Comparison of ENCODE assay signal across 17 cellular contexts in genomic region chr22:38741576-38741975, GRCh38. TPM values are rescaled to one million over a fixed set of nuclear protein-coding genes. Genes with fewer than 3 reads are reported as not detected.
A peak's percentile ranks its signal among the peaks of the same experiment; 100 is the strongest.
DNase-seq lines count a peak whose midpoint lies in the region; ATAC-seq, FAIRE-seq and TF ChIP-seq lines count a peak whose summit lies in the region.
"Had no signal": no experiment of that assay in that cellular context is flagged by ENCODE, and none has a peak within 500 bp of the region (broad histone marks: within the 10 kb centered on the region; RNA-seq: fewer than 3 reads in every experiment).

No MANE protein-coding gene starts in this region.

- no peak overlapping the region for H3K27ac ChIP-seq in trophoblast cell (ENCODE audit: low read depth, low read length)
- H3K27ac ChIP-seq: brain microvascular endothelial cell, SK-N-MC had no signal

- H2AFZ ChIP-seq in trophoblast cell (ENCODE audit: insufficient read depth, low read length, poor library complexity) = no peak overlapping the region

- H3K27me3 ChIP-seq in trophoblast cell (ENCODE audit: insufficient read depth, low read length) = no peaks in the 10 kb centered on the region
- H3K27me3 ChIP-seq: brain microvascular endothelial cell had no signal

- FAIRE-seq in GM12891 (lab: Jason Lieb, UNC) = no peak
- FAIRE-seq: GM12878 had no signal

- H3K27me3 Mint-ChIP-seq in activated naive CD4-positive, alpha-beta T cell treated with anti-CD3 and anti-CD28 coated beads, Interleukin-2, amount 50 U/mL, for 24 hours = no peaks in the 10 kb centered on the region
- H3K27me3 Mint-ChIP-seq in activated naive CD8-positive, alpha-beta T cell treated with anti-CD3 and anti-CD28 coated beads, Interleukin-2, amount 50 U/mL, for 24 hours = no peaks in the 10 kb centered on the region

- H3K9me3 Mint-ChIP-seq in activated naive CD4-positive, alpha-beta T cell treated with anti-CD3 and anti-CD28 coated beads, Interleukin-2, amount 50 U/mL, for 24 hours = no peaks in the 10 kb centered on the region
- H3K9me3 Mint-ChIP-seq in activated naive CD8-positive, alpha-beta T cell treated with anti-CD3 and anti-CD28 coated beads, Interleukin-2, amount 50 U/mL, for 24 hours = no peaks in the 10 kb centered on the region
- no peaks in the 10 kb centered on the region for H3K9me3 Mint-ChIP-seq in stimulated activated effector memory CD8-positive, alpha-beta T cell treated with anti-CD3 and anti-CD28 coated beads, Interleukin-12 subunit alpha, Interleukin-12 subunit beta, amount 100 ng/mL, for 72 hours

- H3K4me1 Mint-ChIP-seq in activated naive CD4-positive, alpha-beta T cell treated with anti-CD3 and anti-CD28 coated beads, Interleukin-2, amount 50 U/mL, for 24 hours = peaks cover 33% of the 10 kb centered on the region
- peaks cover 15% of the 10 kb centered on the region for H3K4me1 Mint-ChIP-seq in activated naive CD8-positive, alpha-beta T cell treated with anti-CD3 and anti-CD28 coated beads, Interleukin-2, amount 50 U/mL, for 24 hours
- H3K4me1 Mint-ChIP-seq in stimulated activated effector memory CD8-positive, alpha-beta T cell treated with anti-CD3 and anti-CD28 coated beads, Interleukin-12 subunit alpha, Interleukin-12 subunit beta, amount 100 ng/mL, for 72 hours = peaks cover 29% of the 10 kb centered on the region

- no peak overlapping the region for H3K23ac ChIP-seq in trophoblast cell (ENCODE audit: low read length)

- H4K12ac ChIP-seq in trophoblast cell (ENCODE audit: low read depth, low read length) = no peak overlapping the region

- H3K36me3 ChIP-seq in trophoblast cell (ENCODE audit: control insufficient read depth in 1 of 2, insufficient read depth in 2 of 2, low read length in 2 of 2) = peaks cover 83 to 85% of the 10 kb centered on the region in 2 experiments

- no peak overlapping the region for H2AK5ac ChIP-seq in trophoblast cell (ENCODE audit: low read length)

- H2BK5ac ChIP-seq in trophoblast cell (ENCODE audit: low read depth, low read length, poor library complexity) = no peak overlapping the region

- WGBS in trophoblast cell (ENCODE audit: extremely low coverage, insufficient coverage, insufficient read length) = no CpG with 5 or more reads among the region's 10 CpGs

- H3K18ac ChIP-seq in trophoblast cell (ENCODE audit: low read length) = no peak overlapping the region

- H3K4me1 ChIP-seq in trophoblast cell (ENCODE audit: control insufficient read depth in 1 of 2, insufficient read depth in 2 of 2, low read length in 2 of 2) = no peaks in the 10 kb centered on the region

- peaks cover 7% of the 10 kb centered on the region for H3K36me3 Mint-ChIP-seq in activated naive CD4-positive, alpha-beta T cell treated with anti-CD3 and anti-CD28 coated beads, Interleukin-2, amount 50 U/mL, for 24 hours
- H3K36me3 Mint-ChIP-seq in activated naive CD8-positive, alpha-beta T cell treated with anti-CD3 and anti-CD28 coated beads, Interleukin-2, amount 50 U/mL, for 24 hours (ENCODE audit: low read depth) = peaks cover 59% of the 10 kb centered on the region
- peaks cover 100% of the 10 kb centered on the region for H3K36me3 Mint-ChIP-seq in stimulated activated effector memory CD8-positive, alpha-beta T cell treated with anti-CD3 and anti-CD28 coated beads, Interleukin-12 subunit alpha, Interleukin-12 subunit beta, amount 100 ng/mL, for 72 hours

- H3K4me2 ChIP-seq in trophoblast cell (ENCODE audit: low read length) = no peak overlapping the region

- no peak overlapping the region for H3K9ac ChIP-seq in trophoblast cell (ENCODE audit: low read length)

- no peaks in the 10 kb centered on the region for H3K9me3 ChIP-seq in trophoblast cell (ENCODE audit: insufficient read depth, low read depth, low read length)

- no peak for ATAC-seq in activated naive CD8-positive, alpha-beta T cell treated with anti-CD3 and anti-CD28 coated beads, Interleukin-2, amount 50 U/mL, for 24 hours
- no peak for ATAC-seq in stimulated activated effector memory CD8-positive, alpha-beta T cell treated with anti-CD3 and anti-CD28 coated beads, Interleukin-12 subunit alpha, Interleukin-12 subunit beta, amount 100 ng/mL, for 72 hours
- no peak for ATAC-seq in HG03432 (IDR thresholded peaks at IDR 0.05; ENCODE audit: unreplicated experiment)
- ATAC-seq: GM12878 had no signal

- peak overlapping the region; percentile 90 for H3K27ac Mint-ChIP-seq in activated naive CD4-positive, alpha-beta T cell treated with anti-CD3 and anti-CD28 coated beads, Interleukin-2, amount 50 U/mL, for 24 hours
- H3K27ac Mint-ChIP-seq in activated naive CD8-positive, alpha-beta T cell treated with anti-CD3 and anti-CD28 coated beads, Interleukin-2, amount 50 U/mL, for 24 hours = peak overlapping the region; percentile 51
- H3K27ac Mint-ChIP-seq in stimulated activated effector memory CD8-positive, alpha-beta T cell treated with anti-CD3 and anti-CD28 coated beads, Interleukin-12 subunit alpha, Interleukin-12 subunit beta, amount 100 ng/mL, for 72 hours = peak overlapping the region; percentile 75

- H4K91ac ChIP-seq in trophoblast cell (ENCODE audit: low read depth, low read length) = no peak overlapping the region

- no peak overlapping the region for H3K4ac ChIP-seq in trophoblast cell (ENCODE audit: low read depth, low read length)

- H3K14ac ChIP-seq in trophoblast cell (ENCODE audit: low read length) = no peak overlapping the region

- no peak overlapping the region for H4K8ac ChIP-seq in trophoblast cell (ENCODE audit: low read depth, low read length)

- H3K4me3 ChIP-seq in trophoblast cell (ENCODE audit: low read depth, low read length) = no peak overlapping the region
- H3K4me3 ChIP-seq: GM12878, SK-N-MC had no signal

- no peaks in the 10 kb centered on the region for H3K79me2 ChIP-seq in trophoblast cell (ENCODE audit: control insufficient read depth, insufficient read depth, low read length, poor library complexity)

- H2BK120ac ChIP-seq in trophoblast cell (ENCODE audit: insufficient read depth, low read length, poor library complexity) = no peak overlapping the region

- no peak for TF ChIP-seq POLR2A in GM12891 (IDR thresholded peaks at IDR 0.05; ENCODE audit: low read depth, low read length)

- H3K79me1 ChIP-seq in trophoblast cell (ENCODE audit: low read length) = no peaks in the 10 kb centered on the region

- no peak overlapping the region for H3K4me3 Mint-ChIP-seq in activated naive CD4-positive, alpha-beta T cell treated with anti-CD3 and anti-CD28 coated beads, Interleukin-2, amount 50 U/mL, for 24 hours
- no peak overlapping the region for H3K4me3 Mint-ChIP-seq in activated naive CD8-positive, alpha-beta T cell treated with anti-CD3 and anti-CD28 coated beads, Interleukin-2, amount 50 U/mL, for 24 hours
- no peak overlapping the region for H3K4me3 Mint-ChIP-seq in stimulated activated effector memory CD8-positive, alpha-beta T cell treated with anti-CD3 and anti-CD28 coated beads, Interleukin-12 subunit alpha, Interleukin-12 subunit beta, amount 100 ng/mL, for 72 hours

- H2BK12ac ChIP-seq in trophoblast cell (ENCODE audit: low read length) = no peak overlapping the region

- DNase-seq in activated naive CD4-positive, alpha-beta T cell treated with anti-CD3 and anti-CD28 coated beads, Interleukin-2, amount 50 U/mL, for 16 hours = no peak
- DNase-seq in GM12891 (ENCODE audit: insufficient read length, low spot score) (no peak), trophoblast cell (no peak)
- no peak for DNase-seq in activated naive CD8-positive, alpha-beta T cell treated with anti-CD3 and anti-CD28 coated beads, Interleukin-2, amount 50 U/mL, for 24 hours
- DNase-seq in stimulated activated effector memory CD8-positive, alpha-beta T cell treated with anti-CD3 and anti-CD28 coated beads, Interleukin-12 subunit alpha, Interleukin-12 subunit beta, amount 100 ng/mL, for 72 hours (ENCODE audit: low spot score in 2 of 2) = no peak
- DNase-seq in stimulated activated CD4-positive, alpha-beta T cell treated with anti-CD3 and anti-CD28 coated beads, Interleukin-4, amount 100 ng/mL, for 24 hours = no peak
- DNase-seq: activated CD4-positive, CD25-positive, alpha-beta regulatory T cell treated with anti-CD3 and anti-CD28 coated beads, Interleukin-2, amount 50 U/mL, for 72 hours; brain microvascular endothelial cell; cortex of kidney; NCI-H1436; NCI-H510A treated with DMSO at 0.1 percent for 48 hours; retina; T-helper 9 cell had no signal

TF ChIP-seq in GM12891, 5 proteins besides CTCF, POLR2A, EP300 and RAD21:
- no peak for TF ChIP-seq SPI1 (IDR thresholded peaks at IDR 0.05; ENCODE audit: low read depth, low read length)
- 0 out of 2 replicates have a peak, but pooled peaks have one; percentile 7 for TF ChIP-seq POLR2AphosphoS5 (IDR thresholded peaks at IDR 0.05; ENCODE audit: low read depth, low read length)

RNA-seq across cellular contexts. Expression of gene SUN2, which starts 14.2 kb away (rescaled TPM):
- polyA plus RNA-seq in GM12891 (2012; ENCODE audit: low read depth, missing spikeins) = 42.1 TPM
- polyA plus RNA-seq in trophoblast cell (2013) = 40.8 and 42.4 TPM in 2 replicates

RNA-seq across cellular contexts. Expression of gene GTPBP1, which starts 35.8 kb away (rescaled TPM):
- 26.0 TPM for polyA plus RNA-seq in GM12891 (2012; ENCODE audit: low read depth, missing spikeins)
- polyA plus RNA-seq in trophoblast cell (2013) = 21.0 and 21.1 TPM in 2 replicates

RNA-seq across cellular contexts. Expression of gene JOSD1, which starts 40.8 kb away (rescaled TPM):
- polyA plus RNA-seq in GM12891 (2012; ENCODE audit: low read depth, missing spikeins) = 30.2 TPM
- 26.0 and 27.0 TPM in 2 replicates for polyA plus RNA-seq in trophoblast cell (2013)

RNA-seq across cellular contexts. Expression of gene DNAL4, which starts 52.4 kb away (rescaled TPM):
- polyA plus RNA-seq in GM12891 (2012; ENCODE audit: low read depth, missing spikeins) = 6.6 TPM
- 12.4 and 13.7 TPM in 2 replicates for polyA plus RNA-seq in trophoblast cell (2013)

RNA-seq across cellular contexts. Expression of gene TOMM22, which starts 59.8 kb away (rescaled TPM):
- polyA plus RNA-seq in GM12891 (2012; ENCODE audit: low read depth, missing spikeins) = 74.5 TPM
- 46.2 and 47.0 TPM in 2 replicates for polyA plus RNA-seq in trophoblast cell (2013)
